ENCODE assay signal across 33 cellular contexts in genomic region chr2:180279581-180279980, GRCh38.
A peak's percentile ranks its signal among the peaks of the same experiment; 100 is the strongest.
DNase-seq lines count a peak whose midpoint lies in the region; ATAC-seq and TF ChIP-seq lines count a peak whose summit lies in the region.
"Had no signal": no experiment of that assay in that cellular context is flagged by ENCODE, and none has a peak within 500 bp of the region (broad histone marks: within the 10 kb centered on the region; RNA-seq: fewer than 3 reads in every experiment).

No MANE protein-coding gene starts in this region.

- no peak for TF ChIP-seq CTCF in GM23338 (conservative IDR thresholded peaks at IDR 0.05; ENCODE audit: low read depth in 2 of 2)
- TF ChIP-seq CTCF in endodermal cell (conservative IDR thresholded peaks at IDR 0.05) = no peak

- no peaks in the 10 kb centered on the region for H3K36me3 Mint-ChIP-seq in GM23338 (ENCODE audit: low read depth)
- H3K36me3 Mint-ChIP-seq in endodermal cell (ENCODE audit: low read depth) = no peaks in the 10 kb centered on the region
- no peaks in the 10 kb centered on the region for H3K36me3 Mint-ChIP-seq in activated CD4-positive, alpha-beta memory T cell treated with anti-CD3 and anti-CD28 coated beads for 36 hours
- no peaks in the 10 kb centered on the region for H3K36me3 Mint-ChIP-seq in T-cell
- H3K36me3 Mint-ChIP-seq: CD14-positive monocyte; CD4-positive, alpha-beta memory T cell; CD4-positive, CD25-positive, alpha-beta regulatory T cell; CD8-positive, alpha-beta memory T cell; CD8-positive, alpha-beta T cell had no signal

- H2BK120ac ChIP-seq in neuronal stem cell (ENCODE audit: low read depth, low read length) = no peak overlapping the region

- H3K18ac ChIP-seq in neuronal stem cell (ENCODE audit: low read length) = no peak overlapping the region

- DNase-seq in GM23338 (ENCODE audit: low spot score) = no peak
- no peak for DNase-seq in neuronal stem cell (ENCODE audit: low spot score)
- DNase-seq in endodermal cell = no peak
- no peak for DNase-seq in activated CD4-positive, alpha-beta memory T cell treated with anti-CD3 and anti-CD28 coated beads for 36 hours
- no peak for DNase-seq in T-cell
- DNase-seq: 8988T; ACHN; AML-193; BE2C; C1 segment of cervical spinal cord; Caco-2; Calu3; CD4-positive, alpha-beta memory T cell; CD4-positive, alpha-beta T cell; CD4-positive, CD25-positive, alpha-beta regulatory T cell; CD8-positive, alpha-beta memory T cell; CD8-positive, alpha-beta T cell; COR-L47; DMS 273 treated with DMSO at 0.1 percent for 48 hours; DMS153; DMS53; DMS79; DMS79 treated with DMSO at 0.1 percent for 48 hours; DND-41; EL had no signal

- H3K79me2 ChIP-seq in GM23338 (replicated peaks; ENCODE audit: insufficient read depth) = no peaks in the 10 kb centered on the region

- H2BK12ac ChIP-seq in neuronal stem cell (ENCODE audit: low read length) = no peak overlapping the region

- no peak overlapping the region for H4K91ac ChIP-seq in neuronal stem cell (ENCODE audit: low read depth, low read length, poor library complexity)

- intact Hi-C loops in activated CD4-positive, alpha-beta memory T cell treated with anti-CD3 and anti-CD28 coated beads for 36 hours (cut with micrococcal nuclease) = no loop called here

- H3K4me2 ChIP-seq in GM23338 (no peak overlapping the region), neuronal stem cell (ENCODE audit: insufficient read depth, low read length, poor library complexity, severe bottlenecking) (no peak overlapping the region)
- H3K4me2 ChIP-seq: A549; BLaER1; BLaER1 treated with 17β-estradiol and CSF1 and Interleukin-3, amounts not matched to agents 10 nM and 100 nM had no signal

- peaks cover 9% of the 10 kb centered on the region; the same call in 2 of the 3 replicates for H3K4me1 Mint-ChIP-seq in GM23338
- H3K4me1 Mint-ChIP-seq in endodermal cell = no peaks in the 10 kb centered on the region
- H3K4me1 Mint-ChIP-seq in activated CD4-positive, alpha-beta memory T cell treated with anti-CD3 and anti-CD28 coated beads for 36 hours (ENCODE audit: low read depth) = no peaks in the 10 kb centered on the region
- H3K4me1 Mint-ChIP-seq in T-cell = no peaks in the 10 kb centered on the region
- H3K4me1 Mint-ChIP-seq: B cell; CD14-positive monocyte; CD4-positive, alpha-beta memory T cell; CD4-positive, CD25-positive, alpha-beta regulatory T cell; CD8-positive, alpha-beta memory T cell had no signal

- H3K36me3 ChIP-seq in GM23338 (ENCODE audit: insufficient read depth) (no peaks in the 10 kb centered on the region), neuron (ENCODE audit: insufficient read depth, low read length) (no peaks in the 10 kb centered on the region), neuronal stem cell (replicated peaks in 1 of 2; ENCODE audit: control insufficient read depth in 2 of 2, insufficient read depth in 2 of 2, low read length in 2 of 2) (no peaks in the 10 kb centered on the region), endodermal cell (ENCODE audit: control insufficient read depth, insufficient read depth, low read length) (no peaks in the 10 kb centered on the region)
- H3K36me3 ChIP-seq: BE2C; BLaER1; BLaER1 treated with 17β-estradiol and CSF1 and Interleukin-3, amounts not matched to agents 10 nM and 100 nM had no signal

- no peak overlapping the region for H3K14ac ChIP-seq in neuronal stem cell (ENCODE audit: low read length)

- WGBS in neuronal stem cell (ENCODE audit: extremely low coverage in 2 of 2, insufficient read length in 2 of 2, insufficient replicate concordance in 1 of 2), 2 donors = no CpG with 5 or more reads among the region's 1 CpG
- 100% methylated on average over 1 of the region's 1 CpG for WGBS in endodermal cell (ENCODE audit: insufficient coverage in 1 of 2, insufficient read length in 1 of 2), 2 experiments

- no peaks in the 10 kb centered on the region for H3K9me3 Mint-ChIP-seq in GM23338
- H3K9me3 Mint-ChIP-seq in endodermal cell = no peaks in the 10 kb centered on the region
- H3K9me3 Mint-ChIP-seq in activated CD4-positive, alpha-beta memory T cell treated with anti-CD3 and anti-CD28 coated beads for 36 hours = peaks cover 5% of the 10 kb centered on the region
- H3K9me3 Mint-ChIP-seq in T-cell = peaks cover 0 to 12% (median 3%) of the 10 kb centered on the region in 3 donors

- H2AK5ac ChIP-seq in neuronal stem cell (ENCODE audit: low read depth, low read length) = no peak overlapping the region

- H3K27ac ChIP-seq in GM23338 (ENCODE audit: low read depth) (no peak overlapping the region), neuronal stem cell (replicated peaks; ENCODE audit: low read length) (no peak overlapping the region), endodermal cell (ENCODE audit: low read depth, low read length) (no peak overlapping the region)
- H3K27ac ChIP-seq: 22Rv1; A549; BLaER1; BLaER1 treated with 17β-estradiol and CSF1 and Interleukin-3, amounts not matched to agents 10 nM and 100 nM; C4-2B had no signal

- no peaks in the 10 kb centered on the region for H3F3A ChIP-seq in GM23338 (replicated peaks; ENCODE audit: low read depth)

- H3K4me1 ChIP-seq in GM23338 (ENCODE audit: insufficient read depth) = peaks cover 6% of the 10 kb centered on the region
- peaks cover 15% of the 10 kb centered on the region for H3K4me1 ChIP-seq in neuron (ENCODE audit: insufficient read depth, low read length)
- peaks cover 0 to 7% of the 10 kb centered on the region in 2 donors for H3K4me1 ChIP-seq in neuronal stem cell (ENCODE audit: control insufficient read depth in 2 of 2, insufficient read depth in 1 of 2, low read depth in 1 of 2, low read length in 2 of 2)
- no peaks in the 10 kb centered on the region for H3K4me1 ChIP-seq in endodermal cell (ENCODE audit: control insufficient read depth, insufficient read depth, low read length)
- H3K4me1 ChIP-seq: A549; BE2C; BLaER1; BLaER1 treated with 17β-estradiol and CSF1 and Interleukin-3, amounts not matched to agents 10 nM and 100 nM; Caco-2 had no signal

- H4K20me1 ChIP-seq in GM23338 (replicated peaks; ENCODE audit: insufficient read depth) = no peaks in the 10 kb centered on the region
- H4K20me1 ChIP-seq: BLaER1; BLaER1 treated with 17β-estradiol and CSF1 and Interleukin-3, amounts not matched to agents 10 nM and 100 nM had no signal

- H3K4me3 ChIP-seq in GM23338 = no peak overlapping the region
- H3K4me3 ChIP-seq in neuron (ENCODE audit: low read length) = no peak overlapping the region
- H3K4me3 ChIP-seq in neuronal stem cell (ENCODE audit: low read length in 2 of 2) = no peak overlapping the region
- H3K4me3 ChIP-seq in endodermal cell (ENCODE audit: low read length) = no peak overlapping the region
- H3K4me3 ChIP-seq: A549; BLaER1; BLaER1 treated with 17β-estradiol and CSF1 and Interleukin-3, amounts not matched to agents 10 nM and 100 nM had no signal

- H3K9me3 ChIP-seq in neuron (ENCODE audit: low read length) = no peaks in the 10 kb centered on the region
- H3K9me3 ChIP-seq in neuronal stem cell (replicated peaks in 1 of 2; ENCODE audit: control insufficient read depth in 2 of 2, insufficient read depth in 1 of 2, low read depth in 1 of 2, low read length in 2 of 2) = no peaks in the 10 kb centered on the region
- H3K9me3 ChIP-seq in endodermal cell (ENCODE audit: control insufficient read depth, low read length) = no peaks in the 10 kb centered on the region
- H3K9me3 ChIP-seq: A549; BE2C; BLaER1; BLaER1 treated with 17β-estradiol and CSF1 and Interleukin-3, amounts not matched to agents 10 nM and 100 nM; Caco-2 had no signal

- H3K4me3 Mint-ChIP-seq in GM23338 (no peak overlapping the region), endodermal cell (no peak overlapping the region), T-cell (no peak overlapping the region)
- H3K4me3 Mint-ChIP-seq in activated CD4-positive, alpha-beta memory T cell treated with anti-CD3 and anti-CD28 coated beads for 36 hours = no peak overlapping the region
- H3K4me3 Mint-ChIP-seq: B cell; CD14-positive monocyte; CD4-positive, alpha-beta memory T cell; CD4-positive, alpha-beta T cell; CD4-positive, CD25-positive, alpha-beta regulatory T cell; CD8-positive, alpha-beta memory T cell; CD8-positive, alpha-beta T cell had no signal

- no peak for ATAC-seq in GM23338
- no peak for ATAC-seq in T-cell (replicated peaks in 1 of 4)
- ATAC-seq: A549; CD8-positive, alpha-beta T cell had no signal

- H2AFZ ChIP-seq in GM23338 (peak overlapping the region; percentile 49; the same call in 1 of the 2 replicates), neuron (ENCODE audit: low read depth, low read length) (peak overlapping the region; percentile 36), neuronal stem cell (ENCODE audit: low read length) (peak overlapping the region; percentile 37)

- H3K27me3 Mint-ChIP-seq in GM23338 (ENCODE audit: insufficient read depth, low read depth, poor library complexity) (no peaks in the 10 kb centered on the region), endodermal cell (ENCODE audit: insufficient read depth) (no peaks in the 10 kb centered on the region), T-cell (no peaks in the 10 kb centered on the region)
- no peaks in the 10 kb centered on the region for H3K27me3 Mint-ChIP-seq in activated CD4-positive, alpha-beta memory T cell treated with anti-CD3 and anti-CD28 coated beads for 36 hours
- H3K27me3 Mint-ChIP-seq: B cell; CD4-positive, alpha-beta memory T cell; CD4-positive, alpha-beta T cell; CD4-positive, CD25-positive, alpha-beta regulatory T cell had no signal

- H3K79me1 ChIP-seq in neuronal stem cell (ENCODE audit: low read depth, low read length) = no peaks in the 10 kb centered on the region

- H3K27me3 ChIP-seq in GM23338 (ENCODE audit: insufficient read depth) (no peaks in the 10 kb centered on the region), neuron (ENCODE audit: insufficient read depth, low read length) (no peaks in the 10 kb centered on the region), neuronal stem cell (ENCODE audit: control insufficient read depth in 3 of 3, insufficient read depth in 3 of 3, low read depth in 1 of 3, low read length in 3 of 3) (no peaks in the 10 kb centered on the region), endodermal cell (ENCODE audit: control insufficient read depth, insufficient read depth, low read length, poor library complexity, severe bottlenecking) (no peaks in the 10 kb centered on the region)
- H3K27me3 ChIP-seq: BE2C; BLaER1; BLaER1 treated with 17β-estradiol and CSF1 and Interleukin-3, amounts not matched to agents 10 nM and 100 nM had no signal

- no peaks in the 10 kb centered on the region for H3K9me2 ChIP-seq in GM23338 (ENCODE audit: insufficient read depth)

- CTCF ChIA-PET in activated CD4-positive, alpha-beta memory T cell treated with anti-CD3 and anti-CD28 coated beads for 36 hours (lab: Charles Lee) = no interaction called here
- CTCF ChIA-PET in T-cell (lab: Charles Lee) = no interaction called here

- H3K27ac Mint-ChIP-seq in GM23338 (peak overlapping the region; percentile 60), endodermal cell (no peak overlapping the region), T-cell (no peak overlapping the region)
- no peak overlapping the region for H3K27ac Mint-ChIP-seq in activated CD4-positive, alpha-beta memory T cell treated with anti-CD3 and anti-CD28 coated beads for 36 hours
- H3K27ac Mint-ChIP-seq: B cell; CD14-positive monocyte; CD4-positive, alpha-beta memory T cell; CD4-positive, alpha-beta T cell; CD4-positive, CD25-positive, alpha-beta regulatory T cell; CD8-positive, alpha-beta memory T cell; CD8-positive, alpha-beta T cell had no signal

- POLR2A ChIA-PET in activated CD4-positive, alpha-beta memory T cell treated with anti-CD3 and anti-CD28 coated beads for 36 hours (lab: Charles Lee) = no interaction called here
- POLR2A ChIA-PET in T-cell (lab: Charles Lee) = no interaction called here

- H3K4ac ChIP-seq in neuronal stem cell (ENCODE audit: low read length) = no peak overlapping the region

- H3K9ac ChIP-seq in neuronal stem cell (ENCODE audit: low read depth, low read length, poor library complexity) (no peak overlapping the region), endodermal cell (ENCODE audit: extremely low read depth, low read length, poor library complexity, severe bottlenecking) (no peak overlapping the region)
- H3K9ac ChIP-seq: BLaER1; BLaER1 treated with 17β-estradiol and CSF1 and Interleukin-3, amounts not matched to agents 10 nM and 100 nM had no signal

- no peak overlapping the region for H2BK15ac ChIP-seq in neuronal stem cell (ENCODE audit: low read length)

- H2BK5ac ChIP-seq in neuronal stem cell (ENCODE audit: low read length) = no peak overlapping the region

- H3K23ac ChIP-seq in neuronal stem cell (ENCODE audit: low read depth, low read length, poor library complexity) = no peak overlapping the region

- no peak overlapping the region for H4K8ac ChIP-seq in neuronal stem cell (ENCODE audit: low read depth, low read length)
